ENCODE assay signal across 8 cellular contexts in the genomic region with DNA sequence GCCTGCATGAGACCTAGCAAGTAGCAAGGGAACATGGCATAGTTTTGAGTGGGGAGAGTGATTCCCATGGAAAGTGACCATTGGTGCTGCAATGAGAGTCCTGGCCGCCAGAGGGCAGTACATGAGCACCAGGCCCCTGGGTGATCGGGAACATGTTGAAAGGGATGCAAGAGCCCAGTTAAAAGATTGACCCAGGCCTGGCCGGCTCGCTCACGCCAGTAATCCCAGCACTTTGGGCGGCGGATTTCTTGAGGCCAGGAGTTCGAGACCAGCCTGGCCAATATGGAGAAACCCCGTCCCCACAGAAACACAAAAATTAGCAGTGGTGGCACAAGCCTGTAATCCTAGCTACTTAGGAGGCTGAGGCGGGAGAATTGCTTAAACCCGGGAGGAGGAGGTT. TPM values are rescaled to one million over a fixed set of nuclear protein-coding genes. Genes with fewer than 3 reads are reported as not detected.
DNase-seq lines count a peak whose midpoint lies in the region; ATAC-seq, FAIRE-seq and TF ChIP-seq lines count a peak whose summit lies in the region.

No MANE protein-coding gene starts in this region.

- no peaks in the 10 kb centered on the region for H3K4me1 ChIP-seq in trophoblast cell (ENCODE audit: control insufficient read depth in 1 of 2, insufficient read depth in 2 of 2, low read length in 2 of 2)
- H3K4me1 ChIP-seq in vagina, result no peaks in the 10 kb centered on the region

- no peak overlapping the region for H3K4me2 ChIP-seq in trophoblast cell (ENCODE audit: low read length)

- peak; percentile 95 for FAIRE-seq in GM19239 (lab: Jason Lieb, UNC)

- H4K8ac ChIP-seq in trophoblast cell (ENCODE audit: low read depth, low read length), result peak overlapping the region; percentile 54

- H3K9ac ChIP-seq in trophoblast cell (ENCODE audit: low read length), result no peak overlapping the region

- no peak overlapping the region for H3K4me3 Mint-ChIP-seq in CD14-positive monocyte

- peak overlapping the region; percentile 37 for H2AFZ ChIP-seq in trophoblast cell (ENCODE audit: insufficient read depth, low read length, poor library complexity)

- peak overlapping the region; percentile 32 for H4K91ac ChIP-seq in trophoblast cell (ENCODE audit: low read depth, low read length)

- H2BK120ac ChIP-seq in trophoblast cell (ENCODE audit: insufficient read depth, low read length, poor library complexity), result peak overlapping the region; percentile 93

- no peaks in the 10 kb centered on the region for H3K36me3 ChIP-seq in trophoblast cell (ENCODE audit: control insufficient read depth in 1 of 2, insufficient read depth in 2 of 2, low read length in 2 of 2)
- H3K36me3 ChIP-seq in vagina, result no peaks in the 10 kb centered on the region

- H3K27ac Mint-ChIP-seq in CD14-positive monocyte, result no peak overlapping the region

- H3K23ac ChIP-seq in trophoblast cell (ENCODE audit: low read length), result no peak overlapping the region

- TF ChIP-seq CTCF in CD14-positive monocyte (IDR thresholded peaks at IDR 0.05) (peak; percentile 92), vagina (IDR thresholded peaks at IDR 0.05) (peak; percentile 69 to 86 (median 73))

- WGBS in trophoblast cell (ENCODE audit: extremely low coverage, insufficient coverage, insufficient read length), result no CpG with 5 or more reads among the region's 11 CpGs

- H3K4me1 Mint-ChIP-seq in CD14-positive monocyte, result peaks cover 9% of the 10 kb centered on the region

- TF ChIP-seq POLR2A in vagina (IDR thresholded peaks at IDR 0.05), result no peak

- no peak overlapping the region for H4K12ac ChIP-seq in trophoblast cell (ENCODE audit: low read depth, low read length)

- H3K27me3 ChIP-seq in trophoblast cell (ENCODE audit: insufficient read depth, low read length) (no peaks in the 10 kb centered on the region), vagina (no peaks in the 10 kb centered on the region)

- H2AK5ac ChIP-seq in trophoblast cell (ENCODE audit: low read length), result no peak overlapping the region

- no peaks in the 10 kb centered on the region for H3K9me3 ChIP-seq in trophoblast cell (ENCODE audit: insufficient read depth, low read depth, low read length)
- no peaks in the 10 kb centered on the region for H3K9me3 ChIP-seq in vagina

- no peak overlapping the region for H3K4ac ChIP-seq in trophoblast cell (ENCODE audit: low read depth, low read length)

- DNase-seq in CD14-positive monocyte (ENCODE audit: low spot score), result peak; percentile 74
- DNase-seq in GM19239 (ENCODE audit: insufficient read length, low spot score), result peak; percentile 31
- peak; percentile 66 for DNase-seq in RPMI8226
- DNase-seq in activated effector memory CD4-positive, alpha-beta T cell treated with Interleukin-2 at 50 U/mL for 16 hours, result peak; percentile 28
- DNase-seq in glomerular endothelial cell (ENCODE audit: extremely low read depth, low read depth, low spot score), result peak; percentile 18
- DNase-seq in trophoblast cell, result peak; percentile 65 to 87
- DNase-seq in vagina (ENCODE audit: extremely low spot score in 2 of 2), result no peak

- no peak overlapping the region for H3K4me3 ChIP-seq in trophoblast cell (ENCODE audit: low read depth, low read length)
- H3K4me3 ChIP-seq in vagina, result no peak overlapping the region

- intact Hi-C loops in CD14-positive monocyte (cut with micrococcal nuclease), result loop anchor here (2.0 kb wide), 2 partner anchors 76 to 78 kb away; no protein-coding TSS in a partner anchor
- intact Hi-C loops in vagina (cut with DNase I), result no loop called here

- no peak overlapping the region for H3K27ac ChIP-seq in trophoblast cell (ENCODE audit: low read depth, low read length)
- no peak overlapping the region for H3K27ac ChIP-seq in vagina

- H3K36me3 Mint-ChIP-seq in CD14-positive monocyte, result no peaks in the 10 kb centered on the region

- peaks cover 2% of the 10 kb centered on the region for H3K79me1 ChIP-seq in trophoblast cell (ENCODE audit: low read length)

- ATAC-seq in HG03196 (IDR thresholded peaks at IDR 0.05; ENCODE audit: unreplicated experiment), result peak; percentile 89

- H3K27me3 Mint-ChIP-seq in CD14-positive monocyte (ENCODE audit: low read depth in 3 of 3), result no peaks in the 10 kb centered on the region

- peak overlapping the region; percentile 35 for H3K14ac ChIP-seq in trophoblast cell (ENCODE audit: low read length)

- H2BK12ac ChIP-seq in trophoblast cell (ENCODE audit: low read length), result peak overlapping the region; percentile 83

- no peak overlapping the region for H2BK5ac ChIP-seq in trophoblast cell (ENCODE audit: low read depth, low read length, poor library complexity)

- no peak overlapping the region for H3K18ac ChIP-seq in trophoblast cell (ENCODE audit: low read length)

- no peaks in the 10 kb centered on the region for H3K9me3 Mint-ChIP-seq in CD14-positive monocyte

- no peaks in the 10 kb centered on the region for H3K79me2 ChIP-seq in trophoblast cell (ENCODE audit: control insufficient read depth, insufficient read depth, low read length, poor library complexity)

RNA-seq across cellular contexts. Expression of gene FAP, which starts 22.2 kb away (rescaled TPM):
- polyA plus RNA-seq in CD14-positive monocyte, result not detected
- total RNA-seq in glomerular endothelial cell (17.8 and 50.0 TPM in 2 replicates), vagina (4.2 TPM)
- 3.1 and 4.1 TPM in 2 replicates for polyA plus RNA-seq in trophoblast cell (2013)

Comparison
In these comparisons a context has a peak if more than half of its experiments do, and no peak if none do; other contexts are left out.
1. DNase-seq: peak in CD14-positive monocyte (single experiment), GM19239 (single experiment), RPMI8226 (single experiment), activated effector memory CD4-positive, alpha-beta T cell treated with Interleukin-2 at 50 U/mL for 16 hours (single experiment), glomerular endothelial cell (single experiment) and trophoblast cell (2 of 2); none in vagina (0 of 2).